Comparison of ENCODE assay signal across 8 cellular contexts in the genomic region with DNA sequence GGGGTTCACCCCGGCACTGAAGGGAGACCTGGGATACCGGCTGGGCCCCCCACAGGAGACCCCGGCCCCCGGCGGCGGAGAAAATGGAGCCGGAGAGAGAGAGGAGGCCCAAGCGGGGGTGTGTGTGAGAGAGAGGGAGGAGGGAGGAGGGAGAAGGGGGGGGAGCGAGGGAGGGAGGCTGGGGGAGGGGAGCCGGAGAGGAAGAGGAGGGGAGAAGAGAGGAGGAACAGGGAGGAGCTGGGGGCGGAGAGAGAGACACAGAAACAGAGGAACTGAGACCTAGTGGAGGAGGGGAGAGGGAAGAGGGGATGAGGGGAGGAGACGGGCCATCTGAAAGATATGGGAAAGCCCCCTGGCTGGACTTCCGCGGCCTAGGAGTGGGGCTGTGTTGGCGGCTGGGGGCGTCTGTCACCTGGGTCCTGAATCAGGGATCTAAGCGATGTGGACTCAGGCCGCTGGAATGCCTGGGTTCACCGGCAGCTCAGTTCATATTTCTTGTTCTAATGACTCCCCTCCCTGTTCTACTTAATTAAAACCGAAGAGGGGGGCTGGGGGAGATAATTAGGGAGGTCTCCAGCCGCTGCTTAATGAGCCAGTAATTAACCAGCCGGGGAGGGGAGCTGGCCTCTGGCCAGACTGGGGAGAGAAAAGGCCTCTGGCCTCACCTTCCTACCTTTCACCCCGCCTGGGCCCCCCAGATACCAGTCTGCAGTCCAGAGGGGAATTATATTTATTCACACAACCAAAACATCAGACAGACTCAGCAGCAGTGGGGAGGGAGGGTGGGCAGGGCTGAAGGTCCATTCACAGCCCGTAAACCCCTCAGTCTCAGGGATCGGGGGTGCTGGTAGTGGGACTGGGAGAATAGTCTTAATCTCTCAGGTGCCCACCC. TPM values are rescaled to one million over a fixed set of nuclear protein-coding genes. Genes with fewer than 3 reads are reported as not detected.
DNase-seq lines count a peak whose midpoint lies in the region; ATAC-seq, FAIRE-seq and TF ChIP-seq lines count a peak whose summit lies in the region.

A gene with protein sequence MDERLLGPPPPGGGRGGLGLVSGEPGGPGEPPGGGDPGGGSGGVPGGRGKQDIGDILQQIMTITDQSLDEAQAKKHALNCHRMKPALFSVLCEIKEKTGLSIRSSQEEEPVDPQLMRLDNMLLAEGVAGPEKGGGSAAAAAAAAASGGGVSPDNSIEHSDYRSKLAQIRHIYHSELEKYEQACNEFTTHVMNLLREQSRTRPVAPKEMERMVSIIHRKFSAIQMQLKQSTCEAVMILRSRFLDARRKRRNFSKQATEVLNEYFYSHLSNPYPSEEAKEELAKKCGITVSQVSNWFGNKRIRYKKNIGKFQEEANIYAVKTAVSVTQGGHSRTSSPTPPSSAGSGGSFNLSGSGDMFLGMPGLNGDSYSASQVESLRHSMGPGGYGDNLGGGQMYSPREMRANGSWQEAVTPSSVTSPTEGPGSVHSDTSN (minus strand): TSS at position 149 of the 892 bp plus-strand sequence. CDS start 287 bp downstream, outside the sequence.

- peak within 1 kb of the TSS; percentile 58 for H3K4me3 ChIP-seq in bronchial epithelial cell (ENCODE audit: low read depth, low read length)
- H3K4me3 ChIP-seq in smooth muscle cell = peak within 1 kb of the TSS; percentile 86

- H3K4me2 ChIP-seq in smooth muscle cell = peak within 1 kb of the TSS; percentile 96

- no peaks in the 10 kb centered on the region for H3K27me3 ChIP-seq in bronchial epithelial cell (ENCODE audit: control insufficient read depth, insufficient read depth, low read length)
- H3K27me3 ChIP-seq in smooth muscle cell (ENCODE audit: low read depth) = no peaks in the 10 kb centered on the region

- H3K36me3 Mint-ChIP-seq in WTC11 = peaks cover 22% of the 10 kb centered on the region

- peaks cover 17% of the 10 kb centered on the region for H3K79me2 ChIP-seq in smooth muscle cell (ENCODE audit: low read depth)

- FAIRE-seq in bronchial epithelial cell (lab: Jason Lieb, UNC) = no peak

- TF ChIP-seq CTCF in GM13977 (IDR thresholded peaks at IDR 0.05; ENCODE audit: extremely low read depth, insufficient read depth, missing control alignments) (no peak), WTC11 (IDR thresholded peaks at IDR 0.05) (no peak), bronchial epithelial cell (IDR thresholded peaks at IDR 0.05; ENCODE audit: insufficient read depth, low read length, severe bottlenecking) (no peak), smooth muscle cell (IDR thresholded peaks at IDR 0.05; ENCODE audit: borderline replicate concordance, insufficient read depth, poor library complexity, severe bottlenecking) (no peak)

- ATAC-seq in HG03039 (IDR thresholded peaks at IDR 0.05; ENCODE audit: unreplicated experiment) (peak; percentile 43), WTC11 (peak; percentile 64), HG03097 (IDR thresholded peaks at IDR 0.05; ENCODE audit: low FRiP score, unreplicated experiment) (no peak)

- H3K36me3 ChIP-seq in bronchial epithelial cell (ENCODE audit: control insufficient read depth, insufficient read depth, low read length) = peaks cover 5% of the 10 kb centered on the region
- no peaks in the 10 kb centered on the region for H3K36me3 ChIP-seq in smooth muscle cell (ENCODE audit: low read depth)

- no peaks in the 10 kb centered on the region for H3K27me3 Mint-ChIP-seq in WTC11 (ENCODE audit: low read depth)

- H3K27ac Mint-ChIP-seq in WTC11 = peak within 1 kb of the TSS; percentile 88

- peak within 1 kb of the TSS; percentile 96 for H3K27ac ChIP-seq in smooth muscle cell (ENCODE audit: low read depth)

- H3K9me3 ChIP-seq in smooth muscle cell (replicated peaks; ENCODE audit: low read depth) = no peaks in the 10 kb centered on the region

- H3K4me1 Mint-ChIP-seq in WTC11 = peaks cover 64% of the 10 kb centered on the region

- in situ Hi-C loops in GM13977 (cut with MboI; ENCODE audit: low pct_unique_long_range_greater_than_20kb, low sequenced_read_pairs, unreplicated experiment) = no loop called here

- no peaks in the 10 kb centered on the region for H3K9me3 Mint-ChIP-seq in WTC11

- H3K9ac ChIP-seq in smooth muscle cell (ENCODE audit: low read depth) = peak within 1 kb of the TSS; percentile 92

- CTCF ChIA-PET in WTC11 (lab: Charles Lee) = interaction anchor here (0.6 to 1.9 kb wide), 6 partner anchors 8 to 764 kb away, joined by 3 to 11 read pairs (median 4); a partner anchor contains a TSS

- POLR2A ChIA-PET in WTC11 (lab: Charles Lee) = interaction anchor here (0.5 to 1.2 kb wide), 3 partner anchors 13 to 567 kb away, joined by 3 read pairs; a partner anchor contains a TSS

- no peaks in the 10 kb centered on the region for H4K20me1 ChIP-seq in smooth muscle cell (ENCODE audit: low read depth)

- no peak within 1 kb of the TSS for H2AFZ ChIP-seq in smooth muscle cell (ENCODE audit: low read depth)

- peaks cover 37% of the 10 kb centered on the region for H3F3A ChIP-seq in smooth muscle cell (ENCODE audit: low read depth)

- DNase-seq in GM13977 (ENCODE audit: low spot score) (peak; percentile 90), NCI-H2227 treated with DMSO at 0.1 percent for 48 hours (lab: John Stamatoyannopoulos, UW) (peak; percentile 59), WTC11 (ENCODE audit: low spot score) (peak; percentile 68), bronchial epithelial cell (ENCODE audit: low read depth) (peak; percentile 72), iPS-NIHi7 (ENCODE audit: extremely low spot score) (peak; percentile 77), smooth muscle cell (lab: John Stamatoyannopoulos, UW; ENCODE audit: unreplicated experiment) (peak; percentile 63)

- 16% methylated on average over 14 of the region's 25 CpGs for WGBS in smooth muscle cell (ENCODE audit: low lambda C conversion rate)

- H3K4me1 ChIP-seq in smooth muscle cell (ENCODE audit: low read depth) = peaks cover 43% of the 10 kb centered on the region

- peak within 1 kb of the TSS; percentile 85 for H3K4me3 Mint-ChIP-seq in WTC11

TF ChIP-seq in WTC11, 78 proteins besides CTCF, POLR2A, EP300 and RAD21:
- TF ChIP-seq ZNF263 (CRISPR knock-in tag; IDR thresholded peaks at IDR 0.05; ENCODE audit: low read depth) = peak; percentile 96
- no peak for TF ChIP-seq TEAD1 (CRISPR knock-in tag; IDR thresholded peaks at IDR 0.05)
- peak; percentile 57 for TF ChIP-seq SP1 (CRISPR knock-in tag; conservative IDR thresholded peaks at IDR 0.05)
- TF ChIP-seq TCF7 (CRISPR knock-in tag; IDR thresholded peaks at IDR 0.05; ENCODE audit: low read depth) = no peak
- TF ChIP-seq, protein P1, sequence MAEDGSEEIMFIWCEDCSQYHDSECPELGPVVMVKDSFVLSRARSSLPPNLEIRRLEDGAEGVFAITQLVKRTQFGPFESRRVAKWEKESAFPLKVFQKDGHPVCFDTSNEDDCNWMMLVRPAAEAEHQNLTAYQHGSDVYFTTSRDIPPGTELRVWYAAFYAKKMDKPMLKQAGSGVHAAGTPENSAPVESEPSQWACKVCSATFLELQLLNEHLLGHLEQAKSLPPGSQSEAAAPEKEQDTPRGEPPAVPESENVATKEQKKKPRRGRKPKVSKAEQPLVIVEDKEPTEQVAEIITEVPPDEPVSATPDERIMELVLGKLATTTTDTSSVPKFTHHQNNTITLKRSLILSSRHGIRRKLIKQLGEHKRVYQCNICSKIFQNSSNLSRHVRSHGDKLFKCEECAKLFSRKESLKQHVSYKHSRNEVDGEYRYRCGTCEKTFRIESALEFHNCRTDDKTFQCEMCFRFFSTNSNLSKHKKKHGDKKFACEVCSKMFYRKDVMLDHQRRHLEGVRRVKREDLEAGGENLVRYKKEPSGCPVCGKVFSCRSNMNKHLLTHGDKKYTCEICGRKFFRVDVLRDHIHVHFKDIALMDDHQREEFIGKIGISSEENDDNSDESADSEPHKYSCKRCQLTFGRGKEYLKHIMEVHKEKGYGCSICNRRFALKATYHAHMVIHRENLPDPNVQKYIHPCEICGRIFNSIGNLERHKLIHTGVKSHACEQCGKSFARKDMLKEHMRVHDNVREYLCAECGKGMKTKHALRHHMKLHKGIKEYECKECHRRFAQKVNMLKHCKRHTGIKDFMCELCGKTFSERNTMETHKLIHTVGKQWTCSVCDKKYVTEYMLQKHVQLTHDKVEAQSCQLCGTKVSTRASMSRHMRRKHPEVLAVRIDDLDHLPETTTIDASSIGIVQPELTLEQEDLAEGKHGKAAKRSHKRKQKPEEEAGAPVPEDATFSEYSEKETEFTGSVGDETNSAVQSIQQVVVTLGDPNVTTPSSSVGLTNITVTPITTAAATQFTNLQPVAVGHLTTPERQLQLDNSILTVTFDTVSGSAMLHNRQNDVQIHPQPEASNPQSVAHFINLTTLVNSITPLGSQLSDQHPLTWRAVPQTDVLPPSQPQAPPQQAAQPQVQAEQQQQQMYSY (CRISPR knock-in tag; IDR thresholded peaks at IDR 0.05) = peak; percentile 95
- 0 out of 2 replicates have a peak, but pooled peaks have one; percentile 31 for TF ChIP-seq NFE2L1 (CRISPR knock-in tag; IDR thresholded peaks at IDR 0.05)
- TF ChIP-seq GABPB1 (CRISPR knock-in tag; IDR thresholded peaks at IDR 0.05) = no peak
- TF ChIP-seq, protein P2, sequence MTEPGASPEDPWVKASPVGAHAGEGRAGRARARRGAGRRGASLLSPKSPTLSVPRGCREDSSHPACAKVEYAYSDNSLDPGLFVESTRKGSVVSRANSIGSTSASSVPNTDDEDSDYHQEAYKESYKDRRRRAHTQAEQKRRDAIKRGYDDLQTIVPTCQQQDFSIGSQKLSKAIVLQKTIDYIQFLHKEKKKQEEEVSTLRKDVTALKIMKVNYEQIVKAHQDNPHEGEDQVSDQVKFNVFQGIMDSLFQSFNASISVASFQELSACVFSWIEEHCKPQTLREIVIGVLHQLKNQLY (CRISPR knock-in tag; IDR thresholded peaks at IDR 0.05) = no peak

RNA-seq across cellular contexts. Expression of the gene that starts here (rescaled TPM):
- total RNA-seq in WTC11 (2021) (130 to 165 TPM (median 150 TPM) in 3 replicates), bronchial epithelial cell (16.3 and 19.3 TPM in 2 replicates), smooth muscle cell (33.2 and 43.6 TPM in 2 replicates)
- polyA plus RNA-seq in smooth muscle cell = 11.6 and 14.0 TPM in 2 replicates
